20 cellular contexts compared by ENCODE assay signal in genomic region chr9:35380619-35381018, GRCh38.
"Had no signal": no experiment of that assay in that cellular context is flagged by ENCODE, and none has a peak within 500 bp of the region (broad histone marks: within the 10 kb centered on the region; RNA-seq: fewer than 3 reads in every experiment).

No MANE protein-coding gene starts in this region.

- ATAC-seq: Panc1, PC-3 had no signal

- H3K9me3 ChIP-seq: SK-N-SH had no signal

- DNase-seq: KBM-7; NCI-H1092; NCI-H1105 treated with DMSO at 0.1 percent for 48 hours; NCI-H1436; NCI-H187; NCI-H2029; NCI-H2081 treated with DMSO at 0.1 percent for 48 hours; NCI-H2171; NCI-H226; NCI-H446; NCI-H510A; NCI-H524 treated with DMSO at 0.1 percent for 48 hours; NCI-H69; NCI-H774; NK-92 treated with Interleukin-12 subunit alpha and Interleukin-12 subunit beta, amount 100 ng/mL, for 24 hours; PC-3; SHP77; SK-N-SH had no signal

- H3K27ac ChIP-seq: RWPE1 had no signal

- H3K9ac ChIP-seq: SK-N-SH had no signal

- H3K4me2 ChIP-seq: SK-N-SH had no signal
